8 cellular contexts compared by ENCODE assay signal in genomic region chr3:63351159-63352007, GRCh38.
DNase-seq lines count a peak whose midpoint lies in the region; ATAC-seq lines count a peak whose summit lies in the region.

No MANE protein-coding gene starts in this region.

- H3K27me3 ChIP-seq in neuronal stem cell (ENCODE audit: control insufficient read depth in 3 of 3, insufficient read depth in 3 of 3, low read depth in 1 of 3, low read length in 3 of 3), result no peaks in the 10 kb centered on the region

- no peak overlapping the region for H3K9ac ChIP-seq in neuronal stem cell (ENCODE audit: low read depth, low read length, poor library complexity)

- H2AFZ ChIP-seq in neuronal stem cell (ENCODE audit: low read length), result no peak overlapping the region

- H3K4me1 ChIP-seq in neuronal stem cell (ENCODE audit: control insufficient read depth in 2 of 2, insufficient read depth in 1 of 2, low read depth in 1 of 2, low read length in 2 of 2), result no peaks in the 10 kb centered on the region

- no peak overlapping the region for H2BK15ac ChIP-seq in neuronal stem cell (ENCODE audit: low read length)

- H3K18ac ChIP-seq in neuronal stem cell (ENCODE audit: low read length), result no peak overlapping the region

- H4K91ac ChIP-seq in neuronal stem cell (ENCODE audit: low read depth, low read length, poor library complexity), result no peak overlapping the region

- H2AK5ac ChIP-seq in neuronal stem cell (ENCODE audit: low read depth, low read length), result no peak overlapping the region

- no peaks in the 10 kb centered on the region for H3K9me3 Mint-ChIP-seq in activated naive CD8-positive, alpha-beta T cell treated with anti-CD3 and anti-CD28 coated beads, Interleukin-2, amount 50 U/mL, for 24 hours

- no peaks in the 10 kb centered on the region for H3K9me3 ChIP-seq in neuronal stem cell (replicated peaks in 1 of 2; ENCODE audit: control insufficient read depth in 2 of 2, insufficient read depth in 1 of 2, low read depth in 1 of 2, low read length in 2 of 2)

- H2BK5ac ChIP-seq in neuronal stem cell (ENCODE audit: low read length), result no peak overlapping the region

- H2BK120ac ChIP-seq in neuronal stem cell (ENCODE audit: low read depth, low read length), result no peak overlapping the region

- peaks cover 22% of the 10 kb centered on the region for H3K27me3 Mint-ChIP-seq in activated naive CD8-positive, alpha-beta T cell treated with anti-CD3 and anti-CD28 coated beads, Interleukin-2, amount 50 U/mL, for 24 hours

- DNase-seq in EH (ENCODE audit: low read depth) (peak; percentile 62), HT1080 (ENCODE audit: low read depth) (peak; percentile 33), RPMI7951 (ENCODE audit: low read depth) (peak; percentile 68), fibroblast of gingiva (ENCODE audit: low read depth) (peak; percentile 59), neuronal stem cell (ENCODE audit: low spot score) (peak; percentile 65)
- DNase-seq in stimulated activated CD4-positive, alpha-beta T cell treated with anti-CD3 and anti-CD28 coated beads, Interleukin-2, amount 100 ng/mL, for 48 hours, result no peak
- DNase-seq in activated naive CD8-positive, alpha-beta T cell treated with anti-CD3 and anti-CD28 coated beads, Interleukin-2, amount 50 U/mL, for 24 hours, result no peak

- H3K79me1 ChIP-seq in neuronal stem cell (ENCODE audit: low read depth, low read length), result no peaks in the 10 kb centered on the region

- no peak overlapping the region for H3K27ac ChIP-seq in neuronal stem cell (replicated peaks; ENCODE audit: low read length)

- no peaks in the 10 kb centered on the region for H3K36me3 Mint-ChIP-seq in activated naive CD8-positive, alpha-beta T cell treated with anti-CD3 and anti-CD28 coated beads, Interleukin-2, amount 50 U/mL, for 24 hours (ENCODE audit: low read depth)

- no peak overlapping the region for H3K14ac ChIP-seq in neuronal stem cell (ENCODE audit: low read length)

- no peak overlapping the region for H3K4ac ChIP-seq in neuronal stem cell (ENCODE audit: low read length)

- no peak overlapping the region for H3K4me3 Mint-ChIP-seq in activated naive CD8-positive, alpha-beta T cell treated with anti-CD3 and anti-CD28 coated beads, Interleukin-2, amount 50 U/mL, for 24 hours

- H3K27ac Mint-ChIP-seq in activated naive CD8-positive, alpha-beta T cell treated with anti-CD3 and anti-CD28 coated beads, Interleukin-2, amount 50 U/mL, for 24 hours, result no peak overlapping the region

- peak; percentile 62 for ATAC-seq in GM19455 (IDR thresholded peaks at IDR 0.05; ENCODE audit: unreplicated experiment)
- no peak for ATAC-seq in activated naive CD8-positive, alpha-beta T cell treated with anti-CD3 and anti-CD28 coated beads, Interleukin-2, amount 50 U/mL, for 24 hours

- no peak overlapping the region for H4K8ac ChIP-seq in neuronal stem cell (ENCODE audit: low read depth, low read length)

- H3K23ac ChIP-seq in neuronal stem cell (ENCODE audit: low read depth, low read length, poor library complexity), result no peak overlapping the region

- H3K36me3 ChIP-seq in neuronal stem cell (replicated peaks in 1 of 2; ENCODE audit: control insufficient read depth in 2 of 2, insufficient read depth in 2 of 2, low read length in 2 of 2), result no peaks in the 10 kb centered on the region

- H3K4me1 Mint-ChIP-seq in activated naive CD8-positive, alpha-beta T cell treated with anti-CD3 and anti-CD28 coated beads, Interleukin-2, amount 50 U/mL, for 24 hours, result no peaks in the 10 kb centered on the region

- no peak overlapping the region for H3K4me3 ChIP-seq in neuronal stem cell (ENCODE audit: low read length in 2 of 2)

- no CpG with 5 or more reads among the region's 9 CpGs for WGBS in neuronal stem cell (ENCODE audit: extremely low coverage in 2 of 2, insufficient read length in 2 of 2, insufficient replicate concordance in 1 of 2), 2 donors

- no peak overlapping the region for H2BK12ac ChIP-seq in neuronal stem cell (ENCODE audit: low read length)

- no peak overlapping the region for H3K4me2 ChIP-seq in neuronal stem cell (ENCODE audit: insufficient read depth, low read length, poor library complexity, severe bottlenecking)

Comparison
In these comparisons a context has a peak if more than half of its experiments do, and no peak if none do; other contexts are left out.
1. DNase-seq: peak in EH (single experiment), HT1080 (single experiment), RPMI7951 (single experiment), fibroblast of gingiva (single experiment) and neuronal stem cell (single experiment); none in stimulated activated CD4-positive, alpha-beta T cell treated with anti-CD3 and anti-CD28 coated beads, Interleukin-2, amount 100 ng/mL, for 48 hours (0 of 2) and activated naive CD8-positive, alpha-beta T cell treated with anti-CD3 and anti-CD28 coated beads, Interleukin-2, amount 50 U/mL, for 24 hours (single experiment).